ENCODE assay signal across 8 cellular contexts in genomic region chr14:75542585-75543091, GRCh38. TPM values are rescaled to one million over a fixed set of nuclear protein-coding genes. Genes with fewer than 3 reads are reported as not detected.
A peak's percentile ranks its signal among the peaks of the same experiment; 100 is the strongest.
DNase-seq lines count a peak whose midpoint lies in the region; ATAC-seq, FAIRE-seq and TF ChIP-seq lines count a peak whose summit lies in the region.

No MANE protein-coding gene starts in this region.

- no peaks in the 10 kb centered on the region for H3K9me3 ChIP-seq in osteoblast (ENCODE audit: low read depth, low read length)
- no peaks in the 10 kb centered on the region for H3K9me3 ChIP-seq in tibial nerve

- ATAC-seq in GM19023 (IDR thresholded peaks at IDR 0.05; ENCODE audit: unreplicated experiment) (peak; percentile 71), HG03354 (IDR thresholded peaks at IDR 0.05; ENCODE audit: poor library complexity, severe bottlenecking, unreplicated experiment) (peak; percentile 65)

- 36 to 37% methylated on average over 10 of the region's 10 CpGs for WGBS in tibial nerve, 2 donors

- no peak for TF ChIP-seq CTCF in osteoblast (IDR thresholded peaks at IDR 0.05; ENCODE audit: extremely low read depth, low read depth, low read length)
- TF ChIP-seq CTCF in tibial nerve (IDR thresholded peaks at IDR 0.05): no peak

- peak overlapping the region; percentile 13 for H3K4me2 ChIP-seq in osteoblast (ENCODE audit: insufficient read depth, low read length)

- TF ChIP-seq POLR2A in tibial nerve (IDR thresholded peaks at IDR 0.05): no peak

- H3K4me1 ChIP-seq in osteoblast (ENCODE audit: insufficient read depth, low read length) (no peaks in the 10 kb centered on the region), tibial nerve (peaks cover 0 to 20% (median 5%) of the 10 kb centered on the region in 4 donors)

- no peak for FAIRE-seq in RCC 7860 (lab: Jason Lieb, UNC)

- H3K27ac ChIP-seq in osteoblast (ENCODE audit: low read depth, low read length): no peak overlapping the region
- H3K27ac ChIP-seq in tibial nerve: peak overlapping the region in 3 of 4 donors; percentile 19 to 73 (median 64)

- H3K27me3 ChIP-seq in osteoblast (ENCODE audit: insufficient read depth, low read length) (no peaks in the 10 kb centered on the region), tibial nerve (no peaks in the 10 kb centered on the region)

- H4K20me1 ChIP-seq in osteoblast (ENCODE audit: insufficient read depth, low read length): no peaks in the 10 kb centered on the region

- H2AFZ ChIP-seq in osteoblast (ENCODE audit: low read length): peak overlapping the region; percentile 61

- DNase-seq in activated CD4-positive, alpha-beta T cell treated with anti-CD3 and anti-CD28 coated beads for 24 hours (ENCODE audit: low read depth in 2 of 2): peak; percentile 70 to 73
- DNase-seq in effector CD4-positive, alpha-beta T cell: peak; percentile 62
- DNase-seq in osteoblast (ENCODE audit: insufficient read length, low spot score, missing footprints) (no peak), tibial nerve (ENCODE audit: low spot score in 2 of 2) (peak in 1 of 2 donors; percentile 36), RCC 7860 (ENCODE audit: low spot score) (no peak), NAMALWA (ENCODE audit: low spot score) (no peak)

- peak in 1 of 2 donors; percentile 29 for TF ChIP-seq EP300 in tibial nerve (IDR thresholded peaks at IDR 0.05)

- H3K4me3 ChIP-seq in osteoblast (ENCODE audit: insufficient read depth, low read length) (no peak overlapping the region), tibial nerve (peak overlapping the region in 1 of 4 donors; percentile 12)

- no peaks in the 10 kb centered on the region for H3K79me2 ChIP-seq in osteoblast (ENCODE audit: insufficient read depth, low read length)

- no peaks in the 10 kb centered on the region for H3K36me3 ChIP-seq in osteoblast (ENCODE audit: insufficient read depth, low read length)
- no peaks in the 10 kb centered on the region for H3K36me3 ChIP-seq in tibial nerve

RNA-seq across cellular contexts. Expression of gene BATF, which starts 20.4 kb away (rescaled TPM):
- 0.59 and 0.72 TPM in 2 replicates for total RNA-seq in osteoblast
- total RNA-seq in tibial nerve: 10 to 100 TPM in 1 of 4 donors, 1 to 10 TPM in 2, not detected in 1; 3.8 to 11.1 (median 6.3) TPM

RNA-seq across cellular contexts. Expression of gene FLVCR2, which starts 35.8 kb away (rescaled TPM):
- total RNA-seq in osteoblast (1.5 and 1.8 TPM in 2 replicates), tibial nerve (10 to 100 TPM; 65.9 to 86.1 (median 74.4) TPM)

Comparison
In these comparisons a context has a peak if more than half of its experiments do, and no peak if none do; other contexts are left out.
1. DNase-seq: peak in activated CD4-positive, alpha-beta T cell treated with anti-CD3 and anti-CD28 coated beads for 24 hours (2 of 2) and effector CD4-positive, alpha-beta T cell (single experiment); none in osteoblast (single experiment), RCC 7860 (single experiment) and NAMALWA (single experiment).
2. RNA of gene FLVCR2, which starts 35.8 kb away (total RNA-seq): 65.9 to 86.1 TPM in tibial nerve; 1.5 to 1.8 TPM in osteoblast; every median in the first group is over 10 times any median in the second.